Comparison of ENCODE assay signal across 20 cellular contexts in genomic region chr16:84654998-84655397, GRCh38.
"Had no signal": no experiment of that assay in that cellular context is flagged by ENCODE, and none has a peak within 500 bp of the region (broad histone marks: within the 10 kb centered on the region; RNA-seq: fewer than 3 reads in every experiment).

No MANE protein-coding gene starts in this region.

- H3K4me3 Mint-ChIP-seq: activated CD4-positive, alpha-beta memory T cell treated with anti-CD3 and anti-CD28 coated beads for 36 hours; brain; mesothelial cell of epicardium; neural crest cell; T-helper 1 cell treated with Interleukin-12 subunit alpha and Interleukin-12 subunit beta and Interleukin-4 antibody, amounts not matched to agents 30 μg/mL and 1 μg/mL, for 36 hours had no signal

- DNase-seq: activated CD4-positive, alpha-beta memory T cell treated with anti-CD3 and anti-CD28 coated beads for 36 hours; activated effector memory CD4-positive, alpha-beta T cell treated with anti-CD3 and anti-CD28 coated beads, Interleukin-2, amount 50 U/mL, for 16 hours; activated T-cell treated with anti-CD3 and anti-CD28 coated beads, Interleukin-2, amount 50 U/mL, for 1 hour; anterior cingulate cortex; central memory CD4-positive, alpha-beta T cell; dorsolateral prefrontal cortex; foreskin keratinocyte; head of caudate nucleus; lower lobe of right lung; stimulated activated CD4-positive, alpha-beta T cell treated with anti-CD3 and anti-CD28 coated beads, Interleukin-12 subunit alpha, Interleukin-12 subunit beta, amount 100 ng/mL, for 4 hours; stimulated activated CD4-positive, alpha-beta T cell treated with anti-CD3 and anti-CD28 coated beads, Interleukin-2, amount 100 ng/mL, for 24 hours; stimulated activated naive CD8-positive, alpha-beta T cell treated with anti-CD3 and anti-CD28 coated beads, Interleukin-15, Interleukin-2, amounts not matched to agents 100 U/mL and 50 U/mL, for 24 hours; uterus had no signal

- H3K27ac Mint-ChIP-seq: activated CD4-positive, alpha-beta memory T cell treated with anti-CD3 and anti-CD28 coated beads for 36 hours; mesothelial cell of epicardium; progenitor cell of endocrine pancreas; T-helper 1 cell treated with Interleukin-12 subunit alpha and Interleukin-12 subunit beta and Interleukin-4 antibody, amounts not matched to agents 30 μg/mL and 1 μg/mL, for 36 hours had no signal

- ATAC-seq: foreskin keratinocyte; lower lobe of right lung; stimulated activated naive CD8-positive, alpha-beta T cell treated with anti-CD3 and anti-CD28 coated beads, Interleukin-15, Interleukin-2, amounts not matched to agents 100 U/mL and 50 U/mL, for 24 hours had no signal

- FAIRE-seq: colon, keratinocyte had no signal

- H3K9me3 Mint-ChIP-seq: activated CD4-positive, alpha-beta memory T cell treated with anti-CD3 and anti-CD28 coated beads for 36 hours; mesothelial cell of epicardium; neural crest cell; T-helper 1 cell treated with Interleukin-12 subunit alpha and Interleukin-12 subunit beta and Interleukin-4 antibody, amounts not matched to agents 30 μg/mL and 1 μg/mL, for 36 hours had no signal

- H3K27me3 Mint-ChIP-seq: activated CD4-positive, alpha-beta memory T cell treated with anti-CD3 and anti-CD28 coated beads for 36 hours; brain; progenitor cell of endocrine pancreas had no signal
